In the genomic region with DNA sequence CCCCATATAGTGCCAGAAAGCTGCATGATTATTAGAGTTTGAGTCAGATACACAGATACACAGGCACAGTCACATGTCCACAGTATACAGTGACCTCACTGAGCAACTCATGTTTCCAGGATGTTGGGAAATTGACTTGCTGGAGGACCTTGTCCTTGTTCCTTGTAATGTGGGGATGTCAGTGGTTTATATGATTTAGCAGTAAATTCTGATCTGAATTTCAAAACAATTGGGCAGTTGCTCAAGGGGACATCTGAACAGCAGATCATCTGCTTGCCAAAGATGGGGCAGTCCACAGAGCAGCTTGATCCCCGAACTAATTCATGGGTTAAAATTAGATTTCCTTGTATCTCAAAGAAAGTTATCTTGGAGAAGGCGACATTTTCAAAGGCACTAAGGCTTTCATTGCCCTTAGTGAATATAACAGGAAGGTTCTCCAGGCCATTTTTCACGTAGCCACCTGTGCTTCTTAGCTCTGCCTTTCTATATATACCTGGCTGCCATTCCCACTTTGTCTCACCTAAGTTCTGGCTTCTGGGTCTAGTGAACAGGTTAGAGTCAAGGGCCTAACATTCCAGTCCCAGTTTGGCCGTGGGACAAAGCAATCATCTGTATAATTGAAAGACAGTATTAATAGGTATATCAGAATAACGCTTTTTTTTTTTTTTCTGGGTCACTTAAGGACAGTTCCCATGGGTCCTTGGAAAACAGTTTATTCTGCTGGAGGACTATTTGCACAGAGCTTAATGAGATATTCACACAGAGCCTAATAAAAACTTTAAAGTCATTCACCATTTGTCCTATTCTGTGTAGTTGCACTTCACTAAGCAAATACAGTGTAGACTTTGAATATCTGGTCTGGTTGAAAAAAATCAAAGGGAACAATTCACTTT, we compare ENCODE assay signal across 8 cellular contexts.
A peak's percentile ranks its signal among the peaks of the same experiment; 100 is the strongest.
DNase-seq lines count a peak whose midpoint lies in the region; ATAC-seq and TF ChIP-seq lines count a peak whose summit lies in the region.

No MANE protein-coding gene starts in this region.

- H3K9me3 ChIP-seq in heart left ventricle (no peaks in the 10 kb centered on the region), stomach (no peaks in the 10 kb centered on the region), A673 (ENCODE audit: low read depth, low read length, poor library complexity, severe bottlenecking) (no peaks in the 10 kb centered on the region)

- TF ChIP-seq CTCF in HFFc6 (IDR thresholded peaks at IDR 0.05), result no peak
- TF ChIP-seq CTCF in RWPE1 (conservative IDR thresholded peaks at IDR 0.05; ENCODE audit: low read depth), result no peak
- TF ChIP-seq CTCF in heart left ventricle (IDR thresholded peaks at IDR 0.05), result no peak
- no peak for TF ChIP-seq CTCF in stomach (IDR thresholded peaks at IDR 0.05)
- TF ChIP-seq CTCF in A673 (conservative IDR thresholded peaks at IDR 0.05; ENCODE audit: low read depth, low read length), result no peak

- H3K4me1 ChIP-seq in heart left ventricle (peaks cover 0 to 22% (median 16%) of the 10 kb centered on the region in 12 donors), stomach (peaks cover 17 to 23% (median 18%) of the 10 kb centered on the region in 4 donors), A673 (ENCODE audit: insufficient read depth, low read length, poor library complexity, severe bottlenecking) (no peaks in the 10 kb centered on the region)

- no TSS peak for BruUV-seq in A673 (replicated peaks; lab: Mats Ljungman, UMichigan)

- H3K4me3 ChIP-seq in heart left ventricle, result no peak overlapping the region
- no peak overlapping the region for H3K4me3 ChIP-seq in stomach
- H3K4me3 ChIP-seq in A673 (ENCODE audit: low read depth, low read length, poor library complexity, severe bottlenecking), result no peak overlapping the region

- no peak for TF ChIP-seq EP300 in stomach (IDR thresholded peaks at IDR 0.05)

- H3K27me3 Mint-ChIP-seq in HFFc6 (ENCODE audit: insufficient read depth), result peaks cover 5% of the 10 kb centered on the region

- H3K36me3 ChIP-seq in heart left ventricle, result peaks cover 0 to 4% (median 0%) of the 10 kb centered on the region in 9 donors
- H3K36me3 ChIP-seq in stomach, result no peaks in the 10 kb centered on the region
- no peaks in the 10 kb centered on the region for H3K36me3 ChIP-seq in A673 (ENCODE audit: insufficient read depth, low read length, poor library complexity, severe bottlenecking)

- no peak overlapping the region for H3K27ac ChIP-seq in RWPE1
- peak overlapping the region in 11 of 12 donors; percentile 7 to 82 (median 58) for H3K27ac ChIP-seq in heart left ventricle
- peak overlapping the region; percentile 64 to 88 (median 76) for H3K27ac ChIP-seq in stomach
- no peak overlapping the region for H3K27ac ChIP-seq in A673 (ENCODE audit: low read depth, low read length, poor library complexity, severe bottlenecking)

- H3K27me3 ChIP-seq in heart left ventricle (no peaks in the 10 kb centered on the region), stomach (no peaks in the 10 kb centered on the region), A673 (replicated peaks; ENCODE audit: insufficient read depth, low read depth, low read length, poor library complexity) (no peaks in the 10 kb centered on the region)

- 29 to 39% (median 35%) methylated on average over 5 of the region's 5 CpGs for WGBS in heart left ventricle, 4 donors
- 32 to 59% (median 40%) methylated on average over 5 of the region's 5 CpGs for WGBS in stomach, 5 donors

- no peaks in the 10 kb centered on the region for H3K36me3 Mint-ChIP-seq in HFFc6 (ENCODE audit: low read depth)

- DNase-seq in HFFc6, result peak; percentile 90
- DNase-seq in RWPE1 (ENCODE audit: low spot score), result peak; percentile 26
- DNase-seq in heart left ventricle, result no peak
- no peak for DNase-seq in stomach
- DNase-seq in NCI-H345 (lab: John Stamatoyannopoulos, UW), result no peak
- no peak for DNase-seq in RPMI8226
- no peak for DNase-seq in A673 (ENCODE audit: low spot score)
- DNase-seq in activated naive CD4-positive, alpha-beta T cell treated with Interleukin-2 at 50 U/mL for 16 hours, result no peak

- peaks cover 22% of the 10 kb centered on the region for H3K4me1 Mint-ChIP-seq in HFFc6 (ENCODE audit: low read depth)

- 0 out of 2 replicates have a peak overlapping the region, but pooled peaks have one; percentile 27 for H3K4me3 Mint-ChIP-seq in HFFc6

- intact Hi-C loops in heart left ventricle (cut with DNase I) (no loop called here), stomach (cut with DNase I; ENCODE audit: low total_unique reads) (no loop called here), A673 (cut with micrococcal nuclease; ENCODE audit: unreplicated experiment) (no loop called here)

- peak overlapping the region; percentile 96 for H3K27ac Mint-ChIP-seq in HFFc6

- CTCF ChIA-PET in RWPE1 (lab: Yijun Ruan, JAX) (interaction anchor here (0.7 kb wide), 1 partner anchor 103 kb away, joined by 3 read pairs; no protein-coding TSS in a partner anchor), A673 (lab: Charles Lee) (no interaction called here)

- peak; percentile 70 to 93 (median 87) for ATAC-seq in heart left ventricle

- TF ChIP-seq POLR2A in heart left ventricle (IDR thresholded peaks at IDR 0.05), result no peak
- TF ChIP-seq POLR2A in stomach (IDR thresholded peaks at IDR 0.05), result no peak

- H3K9me3 Mint-ChIP-seq in HFFc6, result no peaks in the 10 kb centered on the region

- POLR2A ChIA-PET in RWPE1 (lab: Yijun Ruan, JAX; ENCODE audit: low non-redundant PET) (interaction anchor here (0.5 kb wide), 1 partner anchor 110 kb away, joined by 3 read pairs; no protein-coding TSS in a partner anchor), A673 (lab: Charles Lee; ENCODE audit: low non-redundant PET) (no interaction called here)

Comparison
In these comparisons a context has a peak if more than half of its experiments do, and no peak if none do; other contexts are left out.
1. DNase-seq: peak in HFFc6 (single experiment) and RWPE1 (single experiment); none in heart left ventricle (0 of 5), stomach (single experiment), NCI-H345 (single experiment), RPMI8226 (single experiment), A673 (single experiment) and activated naive CD4-positive, alpha-beta T cell treated with Interleukin-2 at 50 U/mL for 16 hours (single experiment).
2. H3K27ac ChIP-seq: peak in heart left ventricle (11 of 12) and stomach (5 of 5); none in RWPE1 (single experiment) and A673 (single experiment).